9 cellular contexts compared by ENCODE assay signal in genomic region chr1:42963378-42964005, GRCh38. TPM values are rescaled to one million over a fixed set of nuclear protein-coding genes. Genes with fewer than 3 reads are reported as not detected.
DNase-seq lines count a peak whose midpoint lies in the region; FAIRE-seq and TF ChIP-seq lines count a peak whose summit lies in the region.
"Had no signal": no experiment of that assay in that cellular context is flagged by ENCODE, and none has a peak within 500 bp of the region (broad histone marks: within the 10 kb centered on the region; RNA-seq: fewer than 3 reads in every experiment).

No MANE protein-coding gene starts in this region.

- POLR2A ChIA-PET in endothelial cell of umbilical vein (lab: Charles Lee): no interaction called here
- POLR2A ChIA-PET in A673 (lab: Charles Lee; ENCODE audit: low non-redundant PET): no interaction called here

- in situ Hi-C loops in GM23248 (cut with MboI): no loop called here

- peaks cover 32% of the 10 kb centered on the region for H3K4me1 Mint-ChIP-seq in progenitor cell of endocrine pancreas (ENCODE audit: low read depth)

- H3K27me3 ChIP-seq in GM23248 (replicated peaks; ENCODE audit: insufficient read depth): no peaks in the 10 kb centered on the region
- H3K27me3 ChIP-seq in endothelial cell of umbilical vein (ENCODE audit: control insufficient read depth in 2 of 2, insufficient read depth in 2 of 2, low read length in 2 of 2): no peaks in the 10 kb centered on the region
- H3K27me3 ChIP-seq in A673 (replicated peaks; ENCODE audit: insufficient read depth, low read depth, low read length, poor library complexity): no peaks in the 10 kb centered on the region

- no peak overlapping the region for H3K4me3 ChIP-seq in GM23248
- H3K4me3 ChIP-seq in endothelial cell of umbilical vein (replicated peaks in 1 of 3; ENCODE audit: insufficient read depth in 1 of 3, low read depth in 1 of 3, low read length in 3 of 3): no peak overlapping the region
- H3K4me3 ChIP-seq in A673 (ENCODE audit: low read depth, low read length, poor library complexity, severe bottlenecking): no peak overlapping the region

- H3K4me2 ChIP-seq in GM23248 (ENCODE audit: unreplicated experiment) (peak overlapping the region; percentile 50), endothelial cell of umbilical vein (ENCODE audit: insufficient read depth, low read length) (no peak overlapping the region)

- H3K27ac ChIP-seq in GM23248 (peak overlapping the region; percentile 56), endothelial cell of umbilical vein (ENCODE audit: insufficient read depth, low read depth, low read length) (no peak overlapping the region), A673 (ENCODE audit: low read depth, low read length, poor library complexity, severe bottlenecking) (no peak overlapping the region)

- H2AFZ ChIP-seq in GM23248: peak overlapping the region; percentile 10; the same call in 1 of the 2 replicates
- H2AFZ ChIP-seq in endothelial cell of umbilical vein (ENCODE audit: low read depth, low read length): no peak overlapping the region

- FAIRE-seq in endothelial cell of umbilical vein (lab: Jason Lieb, UNC): peak; percentile 64

- H3K4me3 Mint-ChIP-seq in progenitor cell of endocrine pancreas (ENCODE audit: low read depth): no peak overlapping the region

- H3K36me3 ChIP-seq in GM23248 (ENCODE audit: low read depth) (no peaks in the 10 kb centered on the region), endothelial cell of umbilical vein (ENCODE audit: control insufficient read depth in 2 of 2, extremely low read depth in 1 of 2, insufficient read depth in 2 of 2, low read length in 2 of 2) (no peaks in the 10 kb centered on the region), A673 (ENCODE audit: insufficient read depth, low read length, poor library complexity, severe bottlenecking) (no peaks in the 10 kb centered on the region)

- dilution Hi-C loops in endothelial cell of umbilical vein (cut with MboI; ENCODE audit: extremely low pct_ligation_motif_present, low sequenced_read_pairs): no loop called here

- peak overlapping the region; percentile 87 for H3K27ac Mint-ChIP-seq in progenitor cell of endocrine pancreas

- H3K9me3 ChIP-seq in GM23248 (ENCODE audit: low read depth) (no peaks in the 10 kb centered on the region), endothelial cell of umbilical vein (replicated peaks; ENCODE audit: control insufficient read depth, insufficient read depth, low read length) (no peaks in the 10 kb centered on the region), A673 (ENCODE audit: low read depth, low read length, poor library complexity, severe bottlenecking) (no peaks in the 10 kb centered on the region)

- H3F3A ChIP-seq in GM23248 (ENCODE audit: insufficient read depth): peaks cover 23% of the 10 kb centered on the region

- intact Hi-C loops in endothelial cell of umbilical vein (cut with micrococcal nuclease): no loop called here
- intact Hi-C loops in A673 (cut with micrococcal nuclease; ENCODE audit: unreplicated experiment): no loop called here

- CTCF ChIA-PET in endothelial cell of umbilical vein (lab: Charles Lee): interaction anchor here (2.6 to 5.7 kb wide), 2 partner anchors 50 to 110 kb away, joined by 7 to 23 read pairs; no protein-coding TSS in a partner anchor
- CTCF ChIA-PET in A673 (lab: Charles Lee): no interaction called here

- 2 to 4% methylated on average over 9 of the region's 9 CpGs for WGBS in GM23248 (ENCODE audit: low coverage in 1 of 2, low lambda C conversion rate in 2 of 2, missing lambda C conversion rate in 2 of 2), 2 experiments

- no TSS peak for BruUV-seq in endothelial cell of umbilical vein (replicated peaks; lab: Mats Ljungman, UMichigan)
- BruUV-seq in A673 (replicated peaks; lab: Mats Ljungman, UMichigan): no TSS peak

- H3K27me3 Mint-ChIP-seq in progenitor cell of endocrine pancreas: peaks cover 59% of the 10 kb centered on the region

- H3K9me2 ChIP-seq in GM23248 (ENCODE audit: insufficient read depth): no peaks in the 10 kb centered on the region

- H3K36me3 Mint-ChIP-seq in progenitor cell of endocrine pancreas (ENCODE audit: insufficient read depth): no peaks in the 10 kb centered on the region

- DNase-seq in GM23248: peak; percentile 88
- peak; percentile 97 for DNase-seq in OCI-M1 (lab: John Stamatoyannopoulos, UW)
- DNase-seq in endothelial cell of umbilical vein (ENCODE audit: low read depth, low spot score): peak; percentile 58
- DNase-seq in progenitor cell of endocrine pancreas (ENCODE audit: low spot score, unreplicated experiment): no peak
- DNase-seq in NCI-H2196 (lab: John Stamatoyannopoulos, UW; ENCODE audit: unreplicated experiment): no peak
- DNase-seq in activated naive CD4-positive, alpha-beta T cell treated with Interleukin-2 at 50 U/mL for 16 hours: no peak
- no peak for DNase-seq in A673 (ENCODE audit: low spot score)
- no peak for DNase-seq in hippocampal formation (lab: John Stamatoyannopoulos, UW)
- DNase-seq: MM.1S had no signal

- H3K4me1 ChIP-seq in GM23248 (ENCODE audit: insufficient read depth): peaks cover 28% of the 10 kb centered on the region
- H3K4me1 ChIP-seq in endothelial cell of umbilical vein (ENCODE audit: control insufficient read depth, extremely low read depth, insufficient read depth, low read length): peaks cover 10% of the 10 kb centered on the region
- peaks cover 5% of the 10 kb centered on the region for H3K4me1 ChIP-seq in A673 (ENCODE audit: insufficient read depth, low read length, poor library complexity, severe bottlenecking)

- TF ChIP-seq CTCF in endothelial cell of umbilical vein (IDR thresholded peaks at IDR 0.05; ENCODE audit: extremely low read depth in 1 of 2, insufficient read depth in 1 of 2, low read depth in 1 of 2, low read length in 2 of 2) (no peak), progenitor cell of endocrine pancreas (IDR thresholded peaks at IDR 0.05; ENCODE audit: unreplicated experiment) (no peak), A673 (conservative IDR thresholded peaks at IDR 0.05; ENCODE audit: low read depth, low read length) (no peak)

- peak overlapping the region; percentile 32 for H3K9ac ChIP-seq in GM23248
- H3K9ac ChIP-seq in endothelial cell of umbilical vein (replicated peaks; ENCODE audit: extremely low read depth, insufficient read depth, low read length): no peak overlapping the region

- no peak for TF ChIP-seq POLR2A in endothelial cell of umbilical vein (IDR thresholded peaks at IDR 0.05; ENCODE audit: low read depth, low read length)

- no peaks in the 10 kb centered on the region for H3K9me1 ChIP-seq in endothelial cell of umbilical vein (replicated peaks; ENCODE audit: control insufficient read depth, extremely low read depth, insufficient read depth, low read length)

- H4K20me1 ChIP-seq in GM23248 (ENCODE audit: insufficient read depth) (no peaks in the 10 kb centered on the region), endothelial cell of umbilical vein (replicated peaks; ENCODE audit: control insufficient read depth, extremely low read depth, insufficient read depth, low read length) (no peaks in the 10 kb centered on the region)

- no peaks in the 10 kb centered on the region for H3K79me2 ChIP-seq in GM23248 (ENCODE audit: insufficient read depth)
- H3K79me2 ChIP-seq in endothelial cell of umbilical vein (ENCODE audit: control insufficient read depth, insufficient read depth, low read length): no peaks in the 10 kb centered on the region

- no peaks in the 10 kb centered on the region for H3K9me3 Mint-ChIP-seq in progenitor cell of endocrine pancreas (ENCODE audit: low read depth)

TF ChIP-seq in endothelial cell of umbilical vein, 7 proteins besides CTCF, POLR2A, EP300 and RAD21:
- TF ChIP-seq FOS (IDR thresholded peaks at IDR 0.05; ENCODE audit: borderline replicate concordance, insufficient read depth, low read length) (peak; percentile 26), MYC (IDR thresholded peaks at IDR 0.05; ENCODE audit: low read depth, low read length) (no peak)

RNA-seq across cellular contexts. Expression of gene SLC2A1, which starts 4.8 kb away (rescaled TPM):
- total RNA-seq in GM23248 (2014; rRNA removed; shearing (Covaris generic)): 315 and 361 TPM in 2 replicates
- polyA plus RNA-seq in GM23248 (2016; fragmentation: Nextera tagmentation; extraction: Ambion mirVana) (142 and 143 TPM in 2 replicates), endothelial cell of umbilical vein (46.5 and 52.5 TPM in 2 replicates)
- total RNA-seq in endothelial cell of umbilical vein (38.7 and 42.2 TPM in 2 replicates), progenitor cell of endocrine pancreas (49.7 and 54.7 TPM in 2 replicates), A673 (2021) (36.7 and 43.2 TPM in 2 replicates)
- 21.5 and 24.7 TPM in 2 replicates for polyA plus RNA-seq in endothelial cell of umbilical vein (2011; cell fraction: cytosol; rRNA removed)
- 28.6 and 30.8 TPM in 2 replicates for polyA plus RNA-seq in endothelial cell of umbilical vein (2011; cell fraction: nucleus; rRNA removed)
- 15.0 and 15.9 TPM in 2 replicates for polyA plus RNA-seq in endothelial cell of umbilical vein (2012)
- polyA minus RNA-seq in endothelial cell of umbilical vein: 37.1 and 43.2 TPM in 2 replicates
- 19.2 TPM for polyA minus RNA-seq in endothelial cell of umbilical vein (2011; cell fraction: cytosol; rRNA and poly(A)+ RNA removed)
- 21.7 and 24.7 TPM in 2 replicates for polyA minus RNA-seq in endothelial cell of umbilical vein (2011; cell fraction: nucleus; rRNA and poly(A)+ RNA removed)

Comparison
In these comparisons a context has a peak if more than half of its experiments do, and no peak if none do; other contexts are left out.
1. DNase-seq: peak in GM23248 (single experiment), OCI-M1 (single experiment) and endothelial cell of umbilical vein (single experiment); none in progenitor cell of endocrine pancreas (single experiment), NCI-H2196 (single experiment), activated naive CD4-positive, alpha-beta T cell treated with Interleukin-2 at 50 U/mL for 16 hours (single experiment), A673 (single experiment) and hippocampal formation (0 of 2).